Comparison of ENCODE assay signal across 11 cellular contexts in the genomic region with DNA sequence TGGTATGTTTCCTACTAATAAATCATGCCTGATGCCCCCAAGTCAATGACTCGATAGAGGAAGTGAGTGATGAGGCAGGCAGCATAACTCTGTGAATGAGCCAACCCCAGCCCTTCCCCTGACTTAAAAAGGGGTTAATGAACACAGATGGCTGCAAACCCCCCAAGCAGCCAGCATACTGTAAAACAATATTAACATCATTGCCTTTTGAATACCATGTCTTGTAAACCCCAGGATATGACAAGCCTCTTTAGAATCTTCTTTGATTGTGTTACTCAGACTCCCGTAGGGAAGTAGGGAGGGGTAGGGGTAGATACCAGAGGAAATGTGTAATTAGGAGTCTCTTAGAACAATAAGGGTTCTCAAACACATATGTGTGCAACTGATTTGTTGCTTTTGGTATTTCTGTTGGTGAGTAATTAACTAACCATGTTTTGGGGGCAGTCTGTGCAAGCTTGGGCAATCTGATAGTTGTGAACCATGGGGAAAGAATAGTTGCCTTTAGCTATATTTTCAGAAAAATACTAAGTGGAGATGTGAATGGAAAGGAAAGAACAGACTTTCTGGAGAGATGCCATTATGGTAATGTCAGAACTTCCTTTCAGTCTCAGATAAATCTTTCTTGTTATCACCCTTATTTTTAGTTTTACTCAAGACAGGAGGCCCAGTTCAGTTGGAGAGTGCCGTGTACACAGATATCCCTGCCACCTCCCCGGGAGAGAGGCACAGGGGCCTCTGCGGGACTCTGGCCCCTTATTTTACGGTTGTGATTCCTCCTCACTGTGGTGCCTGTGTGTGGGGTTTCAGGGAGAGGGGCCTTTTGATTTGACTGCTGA.
DNase-seq lines count a peak whose midpoint lies in the region; ATAC-seq, FAIRE-seq and TF ChIP-seq lines count a peak whose summit lies in the region.
"Had no signal": no experiment of that assay in that cellular context is flagged by ENCODE, and none has a peak within 500 bp of the region (broad histone marks: within the 10 kb centered on the region; RNA-seq: fewer than 3 reads in every experiment).

No MANE protein-coding gene starts in this region.

- peak overlapping the region; percentile 54 for H2AFZ ChIP-seq in mammary epithelial cell (ENCODE audit: low read depth, low read length)

- H3K4me1 ChIP-seq in mammary epithelial cell (ENCODE audit: insufficient read depth, low read length) (peaks cover 56% of the 10 kb centered on the region), breast epithelium (no peaks in the 10 kb centered on the region), right cardiac atrium (ENCODE audit: control insufficient read depth, insufficient read depth, low read length) (peaks cover 5% of the 10 kb centered on the region), vagina (no peaks in the 10 kb centered on the region)

- peak overlapping the region; percentile 85 for H3K9ac ChIP-seq in mammary epithelial cell (ENCODE audit: insufficient read depth, low read length)

- TF ChIP-seq POLR2A in breast epithelium (IDR thresholded peaks at IDR 0.05), result no peak
- TF ChIP-seq POLR2A in GM12892 (IDR thresholded peaks at IDR 0.05; ENCODE audit: low read depth, low read length), result no peak
- TF ChIP-seq POLR2A in vagina (IDR thresholded peaks at IDR 0.05), result no peak

- no peak for FAIRE-seq in GM12892 (lab: Jason Lieb, UNC)
- FAIRE-seq: H1 had no signal

- H3K27ac ChIP-seq in mammary epithelial cell (ENCODE audit: insufficient read depth, low read depth, low read length) (peak overlapping the region; percentile 99), breast epithelium (no peak overlapping the region), right cardiac atrium (ENCODE audit: low read length) (peak overlapping the region; percentile 92), vagina (no peak overlapping the region)

- BruUV-seq in mammary epithelial cell (replicated peaks; lab: Mats Ljungman, UMichigan), result no TSS peak

- no peak overlapping the region for H3K4me3 ChIP-seq in mammary epithelial cell (replicated peaks in 1 of 3; ENCODE audit: insufficient read depth in 1 of 3, low read depth in 2 of 3, low read length in 3 of 3)
- H3K4me3 ChIP-seq in breast epithelium, result no peak overlapping the region
- H3K4me3 ChIP-seq in astrocyte of the cerebellum (ENCODE audit: low read depth, low read length), result no peak overlapping the region
- H3K4me3 ChIP-seq in right cardiac atrium (ENCODE audit: low read length), result no peak overlapping the region
- H3K4me3 ChIP-seq in vagina, result no peak overlapping the region

- dilution Hi-C loops in mammary epithelial cell (cut with HindIII; ENCODE audit: low sequenced_read_pairs), result loop anchor here (5.0 kb wide), 1 partner anchor 95 kb away; no protein-coding TSS in a partner anchor

- intact Hi-C loops in mammary epithelial cell (cut with micrococcal nuclease) (loop anchor here (1.0 to 5.0 kb wide), 7 partner anchors 8 to 160 kb away; no protein-coding TSS in a partner anchor), breast epithelium (cut with DNase I; ENCODE audit: low total_unique reads) (no loop called here), right cardiac atrium (cut with DNase I) (no loop called here), vagina (cut with DNase I) (no loop called here)

- in situ Hi-C loops in mammary epithelial cell (cut with MboI; ENCODE audit: low sequenced_read_pairs in 2 of 2) (no loop called here), astrocyte of the cerebellum (cut with HindIII; ENCODE audit: low sequenced_read_pairs) (no loop called here)

- H3K27me3 ChIP-seq in mammary epithelial cell (ENCODE audit: insufficient read depth, low read length) (no peaks in the 10 kb centered on the region), breast epithelium (no peaks in the 10 kb centered on the region), right cardiac atrium (ENCODE audit: control insufficient read depth, insufficient read depth) (no peaks in the 10 kb centered on the region), vagina (no peaks in the 10 kb centered on the region)

- H3K36me3 ChIP-seq in mammary epithelial cell (ENCODE audit: insufficient read depth, low read length) (peaks cover 2% of the 10 kb centered on the region), breast epithelium (no peaks in the 10 kb centered on the region), vagina (no peaks in the 10 kb centered on the region)

- CTCF ChIA-PET in mammary epithelial cell (lab: Charles Lee; ENCODE audit: low non-redundant PET), result interaction anchor here (0.6 to 0.7 kb wide), 2 partner anchors 10 to 55 kb away, joined by 5 to 6 read pairs; no protein-coding TSS in a partner anchor

- ATAC-seq in right cardiac atrium (peak; percentile 71 to 95), GM19463 (IDR thresholded peaks at IDR 0.05; ENCODE audit: unreplicated experiment) (no peak)

- H3K4me2 ChIP-seq in mammary epithelial cell (ENCODE audit: insufficient read depth, low read depth, low read length), result peak overlapping the region; percentile 47

- H4K20me1 ChIP-seq in mammary epithelial cell (ENCODE audit: insufficient read depth, low read length), result no peaks in the 10 kb centered on the region

- H3K9me3 ChIP-seq in mammary epithelial cell (replicated peaks; ENCODE audit: insufficient read depth, low read length) (no peaks in the 10 kb centered on the region), breast epithelium (no peaks in the 10 kb centered on the region), right cardiac atrium (ENCODE audit: control insufficient read depth, low read length) (no peaks in the 10 kb centered on the region), vagina (no peaks in the 10 kb centered on the region)

- DNase-seq in mammary epithelial cell, result peak; percentile 97
- no peak for DNase-seq in breast epithelium (ENCODE audit: low spot score in 2 of 2)
- peak; percentile 82 for DNase-seq in astrocyte of the cerebellum (ENCODE audit: low read depth)
- DNase-seq in right cardiac atrium, result no peak
- no peak for DNase-seq in GM12892 (ENCODE audit: insufficient read length)
- no peak for DNase-seq in vagina (ENCODE audit: extremely low spot score in 2 of 2)
- no peak for DNase-seq in activated gamma-delta T cell treated with Interleukin-2 at 50 U/mL for 16 hours
- DNase-seq: 8988T, OCI-M1 had no signal

- no peak for TF ChIP-seq CTCF in mammary epithelial cell (conservative IDR thresholded peaks at IDR 0.05 in 1 of 2, IDR thresholded peaks at IDR 0.05 in 1 of 2; ENCODE audit: extremely low read depth in 1 of 2, insufficient read depth in 1 of 2, low read depth in 1 of 2, low read length in 2 of 2)
- TF ChIP-seq CTCF in breast epithelium (IDR thresholded peaks at IDR 0.05), result no peak
- no peak for TF ChIP-seq CTCF in astrocyte of the cerebellum (IDR thresholded peaks at IDR 0.05; ENCODE audit: low read depth, low read length, missing control alignments)
- no peak for TF ChIP-seq CTCF in vagina (IDR thresholded peaks at IDR 0.05)

- peaks cover 26% of the 10 kb centered on the region for H3K79me2 ChIP-seq in mammary epithelial cell (ENCODE audit: insufficient read depth, low read length)

- WGBS in mammary epithelial cell (ENCODE audit: low coverage, missing lambda C conversion rate), result 14% methylated on average over 6 of the region's 6 CpGs
- 11% methylated on average over 6 of the region's 6 CpGs for WGBS in right cardiac atrium

Comparison
In these comparisons a context has a peak if more than half of its experiments do, and no peak if none do; other contexts are left out.
1. DNase-seq: peak in mammary epithelial cell (single experiment) and astrocyte of the cerebellum (single experiment); none in breast epithelium (0 of 2), right cardiac atrium (0 of 3), GM12892 (single experiment), vagina (0 of 2) and activated gamma-delta T cell treated with Interleukin-2 at 50 U/mL for 16 hours (single experiment).
2. H3K27ac ChIP-seq: peak in mammary epithelial cell (single experiment) and right cardiac atrium (single experiment); none in breast epithelium (0 of 2) and vagina (single experiment).